In genomic region chr3:145017959-145018358, GRCh38 we compare ENCODE assay signal across 24 cellular contexts.
DNase-seq lines count a peak whose midpoint lies in the region; ATAC-seq and TF ChIP-seq lines count a peak whose summit lies in the region.
"Had no signal": no experiment of that assay in that cellular context is flagged by ENCODE, and none has a peak within 500 bp of the region (broad histone marks: within the 10 kb centered on the region; RNA-seq: fewer than 3 reads in every experiment).

No MANE protein-coding gene starts in this region.

- H3K4me1 Mint-ChIP-seq in WTC11, result peaks cover 7% of the 10 kb centered on the region
- H3K4me1 Mint-ChIP-seq: activated naive CD4-positive, alpha-beta T cell treated with anti-CD3 and anti-CD28 coated beads, Interleukin-2, amount 50 U/mL, for 24 hours; nephron; T-cell had no signal

- H3K4me2 ChIP-seq in IMR-90 (ENCODE audit: low read depth, low read length), result no peak overlapping the region

- POLR2A ChIA-PET in IMR-90 (lab: Charles Lee; ENCODE audit: unreplicated experiment), result no interaction called here
- POLR2A ChIA-PET in WTC11 (lab: Charles Lee), result no interaction called here

- no peaks in the 10 kb centered on the region for H3K36me3 ChIP-seq in IMR-90 (ENCODE audit: control insufficient read depth, insufficient read depth, low read length)
- H3K36me3 ChIP-seq in colonic mucosa, result no peaks in the 10 kb centered on the region
- H3K36me3 ChIP-seq: WERI-Rb-1 had no signal

- no peak overlapping the region for H2BK20ac ChIP-seq in IMR-90 (ENCODE audit: low read depth, low read length)

- BruUV-seq in IMR-90 (replicated peaks; lab: Mats Ljungman, UMichigan), result no TSS peak

- H2AFZ ChIP-seq in IMR-90 (replicated peaks; ENCODE audit: low read length, poor library complexity), result no peak overlapping the region

- TF ChIP-seq CTCF in IMR-90 (conservative IDR thresholded peaks at IDR 0.05; ENCODE audit: low read depth, low read length), result no peak
- TF ChIP-seq CTCF in WTC11 (IDR thresholded peaks at IDR 0.05), result no peak
- no peak for TF ChIP-seq CTCF in fibroblast of the aortic adventitia (IDR thresholded peaks at IDR 0.05; ENCODE audit: insufficient read depth, low read length)
- no peak for TF ChIP-seq CTCF in colonic mucosa (IDR thresholded peaks at IDR 0.05)

- H2AK9ac ChIP-seq in IMR-90 (replicated peaks; ENCODE audit: low read depth, low read length, poor library complexity), result no peak overlapping the region

- H2AK5ac ChIP-seq in IMR-90 (ENCODE audit: low read depth, low read length), result no peak overlapping the region

- H4K91ac ChIP-seq in IMR-90 (ENCODE audit: insufficient read depth, low read depth, low read length), result no peak overlapping the region

- CTCF ChIA-PET in IMR-90 (lab: Yijun Ruan, JAX), result interaction anchor here (0.6 kb wide), 1 partner anchor 397 kb away, joined by 3 read pairs; no protein-coding TSS in a partner anchor
- CTCF ChIA-PET in WTC11 (lab: Charles Lee), result no interaction called here

- no peak overlapping the region for H3K18ac ChIP-seq in IMR-90 (ENCODE audit: low read depth, low read length)

- H4K20me1 ChIP-seq in IMR-90 (ENCODE audit: insufficient read depth, low read length), result no peaks in the 10 kb centered on the region

- H3K9me3 ChIP-seq in IMR-90 (ENCODE audit: control insufficient read depth, insufficient read depth, low read length), result no peaks in the 10 kb centered on the region
- H3K9me3 ChIP-seq in colonic mucosa, result no peaks in the 10 kb centered on the region
- H3K9me3 ChIP-seq: psoas muscle had no signal

- no peak overlapping the region for H3K27ac Mint-ChIP-seq in WTC11
- H3K27ac Mint-ChIP-seq: activated CD8-positive, alpha-beta T cell treated with anti-CD3 and anti-CD28 coated beads for 36 hours; activated naive CD4-positive, alpha-beta T cell treated with anti-CD3 and anti-CD28 coated beads, Interleukin-2, amount 50 U/mL, for 24 hours; activated T-cell treated with anti-CD3 and anti-CD28 coated beads, Interleukin-2, amount 50 U/mL, for 24 hours; nephron; T-cell had no signal

- H3K9me3 Mint-ChIP-seq in WTC11, result peaks cover 11% of the 10 kb centered on the region; the same call in 1 of the 2 replicates
- H3K9me3 Mint-ChIP-seq: nephron had no signal

- no peak overlapping the region for H3K4me3 Mint-ChIP-seq in WTC11
- H3K4me3 Mint-ChIP-seq: activated CD8-positive, alpha-beta T cell treated with anti-CD3 and anti-CD28 coated beads for 36 hours; activated naive CD4-positive, alpha-beta T cell treated with anti-CD3 and anti-CD28 coated beads, Interleukin-2, amount 50 U/mL, for 24 hours; activated T-cell treated with anti-CD3 and anti-CD28 coated beads, Interleukin-2, amount 50 U/mL, for 24 hours; nephron; T-cell had no signal

- no peaks in the 10 kb centered on the region for H3K36me3 Mint-ChIP-seq in WTC11
- H3K36me3 Mint-ChIP-seq: activated naive CD4-positive, alpha-beta T cell treated with anti-CD3 and anti-CD28 coated beads, Interleukin-2, amount 50 U/mL, for 24 hours; T-cell had no signal

- H2BK15ac ChIP-seq in IMR-90 (ENCODE audit: low read depth, low read length), result no peak overlapping the region

- no peaks in the 10 kb centered on the region for H3K79me1 ChIP-seq in IMR-90 (ENCODE audit: low read depth in 1 of 2, low read length in 2 of 2)

- no peak overlapping the region for H3K56ac ChIP-seq in IMR-90 (ENCODE audit: extremely low read depth, insufficient read depth, low read length)

- in situ Hi-C loops in IMR-90 (cut with MboI; ENCODE audit: low sequenced_read_pairs), result no loop called here

- H3K4me3 ChIP-seq in IMR-90 (ENCODE audit: insufficient read depth, low read depth, low read length) (no peak overlapping the region), fibroblast of the aortic adventitia (ENCODE audit: low read depth, low read length) (no peak overlapping the region), colonic mucosa (no peak overlapping the region)
- H3K4me3 ChIP-seq: psoas muscle had no signal

- H3K9ac ChIP-seq in IMR-90 (ENCODE audit: low read depth, low read length) (no peak overlapping the region), colonic mucosa (ENCODE audit: low read depth in 2 of 2, low read length in 2 of 2) (no peak overlapping the region)

- no peak overlapping the region for H4K5ac ChIP-seq in IMR-90 (ENCODE audit: low read depth, low read length)

- no peaks in the 10 kb centered on the region for H3K9me1 ChIP-seq in IMR-90 (ENCODE audit: insufficient read depth, low read length)

- WGBS in IMR-90 (ENCODE audit: extremely low coverage in 2 of 2, insufficient read length in 1 of 2), 2 experiments, result no CpG with 5 or more reads among the region's 1 CpG

- no peak overlapping the region for H3K4ac ChIP-seq in IMR-90 (ENCODE audit: low read depth, low read length)

- H3K14ac ChIP-seq in IMR-90 (replicated peaks; ENCODE audit: low read depth, low read length), result no peak overlapping the region

- TF ChIP-seq POLR2A in IMR-90 (IDR thresholded peaks at IDR 0.05; ENCODE audit: low read depth, low read length), result no peak

- ATAC-seq in IMR-90 (ENCODE audit: low read depth), result no peak
- peak; percentile 44 for ATAC-seq in WTC11
- ATAC-seq in GM19397 (IDR thresholded peaks at IDR 0.05; ENCODE audit: unreplicated experiment), result no peak
- ATAC-seq: activated CD8-positive, alpha-beta T cell treated with anti-CD3 and anti-CD28 coated beads for 36 hours; HCT116; psoas muscle; Right ventricle myocardium inferior; T-cell had no signal

- no peaks in the 10 kb centered on the region for H3K4me1 ChIP-seq in IMR-90 (ENCODE audit: control insufficient read depth, insufficient read depth, low read length)
- no peaks in the 10 kb centered on the region for H3K4me1 ChIP-seq in colonic mucosa
- H3K4me1 ChIP-seq: psoas muscle had no signal

- H2BK120ac ChIP-seq in IMR-90 (ENCODE audit: low read depth, low read length), result no peak overlapping the region

- H3K23ac ChIP-seq in IMR-90 (ENCODE audit: low read depth, low read length), result no peak overlapping the region

- H3K27me3 ChIP-seq in IMR-90 (ENCODE audit: control insufficient read depth, insufficient read depth, low read length) (no peaks in the 10 kb centered on the region), colonic mucosa (no peaks in the 10 kb centered on the region)

- intact Hi-C loops in IMR-90 (cut with micrococcal nuclease), result no loop called here
- intact Hi-C loops in colonic mucosa (cut with DNase I), result no loop called here

- no peaks in the 10 kb centered on the region for H3K27me3 Mint-ChIP-seq in WTC11 (ENCODE audit: low read depth)
- H3K27me3 Mint-ChIP-seq: activated CD8-positive, alpha-beta T cell treated with anti-CD3 and anti-CD28 coated beads for 36 hours; activated naive CD4-positive, alpha-beta T cell treated with anti-CD3 and anti-CD28 coated beads, Interleukin-2, amount 50 U/mL, for 24 hours; activated T-cell treated with anti-CD3 and anti-CD28 coated beads, Interleukin-2, amount 50 U/mL, for 24 hours; T-cell had no signal

- DNase-seq in IMR-90 (peak; percentile 25), WTC11 (ENCODE audit: low spot score) (no peak), fibroblast of the aortic adventitia (ENCODE audit: low read depth) (peak; percentile 5), renal cortical epithelial cell (ENCODE audit: low read depth) (peak; percentile 50), colonic mucosa (no peak), NCI-H82 (lab: John Stamatoyannopoulos, UW) (no peak), NCI-H82 treated with DMSO at 0.1 percent for 48 hours (lab: John Stamatoyannopoulos, UW; ENCODE audit: unreplicated experiment) (no peak)
- DNase-seq: activated CD8-positive, alpha-beta T cell treated with anti-CD3 and anti-CD28 coated beads for 36 hours; activated T-cell treated with anti-CD3 and anti-CD28 coated beads, Interleukin-2, amount 50 U/mL, for 24 hours; COR-L47; EL; head of caudate nucleus; Karpas-422; NCI-H1417 treated with DMSO at 0.1 percent for 48 hours; NK-92 treated with Interleukin-12 subunit alpha and Interleukin-12 subunit beta, amount 100 ng/mL, for 24 hours; psoas muscle; T-cell; WERI-Rb-1 had no signal

- no peak for TF ChIP-seq RAD21 in IMR-90 (IDR thresholded peaks at IDR 0.05; ENCODE audit: low read length)

- dilution Hi-C loops in IMR-90 (cut with HindIII; ENCODE audit: low sequenced_read_pairs, unreplicated experiment), result no loop called here

- H3K27ac ChIP-seq in IMR-90 (ENCODE audit: insufficient read depth, low read length) (no peak overlapping the region), colonic mucosa (no peak overlapping the region)
- H3K27ac ChIP-seq: epithelial cell of prostate, psoas muscle, WERI-Rb-1 had no signal

- no peak overlapping the region for H2BK5ac ChIP-seq in IMR-90 (ENCODE audit: low read depth, low read length, poor library complexity, severe bottlenecking)

- H4K8ac ChIP-seq in IMR-90 (ENCODE audit: low read depth in 2 of 2, low read length in 2 of 2), result no peak overlapping the region

TF ChIP-seq in IMR-90, 13 proteins besides CTCF, POLR2A, EP300 and RAD21 (continues in another document):
- no peak for TF ChIP-seq SMC3 (IDR thresholded peaks at IDR 0.05; ENCODE audit: low read depth, low read length)
- no peak for TF ChIP-seq RCOR1 (IDR thresholded peaks at IDR 0.05; ENCODE audit: insufficient replicate concordance, low read length)
- TF ChIP-seq CHD1 (IDR thresholded peaks at IDR 0.05; ENCODE audit: low read depth, low read length), result no peak
- TF ChIP-seq NFE2L2 (IDR thresholded peaks at IDR 0.05; ENCODE audit: low read depth, low read length), result no peak
- TF ChIP-seq RFX5 (IDR thresholded peaks at IDR 0.05; ENCODE audit: low read depth, low read length), result no peak
- no peak for TF ChIP-seq MAFK (IDR thresholded peaks at IDR 0.05; ENCODE audit: low read depth, low read length)

TF ChIP-seq in WTC11, 78 proteins besides CTCF, POLR2A, EP300 and RAD21 (continues in another document):
- TF ChIP-seq TEAD1 (CRISPR knock-in tag; IDR thresholded peaks at IDR 0.05) (no peak), ATF1 (CRISPR knock-in tag; IDR thresholded peaks at IDR 0.05) (no peak), TCF7 (CRISPR knock-in tag; IDR thresholded peaks at IDR 0.05; ENCODE audit: low read depth) (no peak), ZNF138 (CRISPR knock-in tag; conservative IDR thresholded peaks at IDR 0.05) (no peak)
- TF ChIP-seq, protein P1, sequence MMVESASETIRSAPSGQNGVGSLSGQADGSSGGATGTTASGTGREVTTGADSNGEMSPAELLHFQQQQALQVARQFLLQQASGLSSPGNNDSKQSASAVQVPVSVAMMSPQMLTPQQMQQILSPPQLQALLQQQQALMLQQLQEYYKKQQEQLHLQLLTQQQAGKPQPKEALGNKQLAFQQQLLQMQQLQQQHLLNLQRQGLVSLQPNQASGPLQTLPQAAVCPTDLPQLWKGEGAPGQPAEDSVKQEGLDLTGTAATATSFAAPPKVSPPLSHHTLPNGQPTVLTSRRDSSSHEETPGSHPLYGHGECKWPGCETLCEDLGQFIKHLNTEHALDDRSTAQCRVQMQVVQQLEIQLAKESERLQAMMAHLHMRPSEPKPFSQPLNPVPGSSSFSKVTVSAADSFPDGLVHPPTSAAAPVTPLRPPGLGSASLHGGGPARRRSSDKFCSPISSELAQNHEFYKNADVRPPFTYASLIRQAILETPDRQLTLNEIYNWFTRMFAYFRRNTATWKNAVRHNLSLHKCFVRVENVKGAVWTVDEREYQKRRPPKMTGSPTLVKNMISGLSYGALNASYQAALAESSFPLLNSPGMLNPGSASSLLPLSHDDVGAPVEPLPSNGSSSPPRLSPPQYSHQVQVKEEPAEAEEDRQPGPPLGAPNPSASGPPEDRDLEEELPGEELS (CRISPR knock-in tag; IDR thresholded peaks at IDR 0.05), result no peak

Comparison
In these comparisons a context has a peak if more than half of its experiments do, and no peak if none do; other contexts are left out.
1. DNase-seq: peak in IMR-90 (single experiment), fibroblast of the aortic adventitia (single experiment) and renal cortical epithelial cell (single experiment); none in WTC11 (single experiment), colonic mucosa (single experiment), NCI-H82 (single experiment) and NCI-H82 treated with DMSO at 0.1 percent for 48 hours (single experiment).